In the genomic region with DNA sequence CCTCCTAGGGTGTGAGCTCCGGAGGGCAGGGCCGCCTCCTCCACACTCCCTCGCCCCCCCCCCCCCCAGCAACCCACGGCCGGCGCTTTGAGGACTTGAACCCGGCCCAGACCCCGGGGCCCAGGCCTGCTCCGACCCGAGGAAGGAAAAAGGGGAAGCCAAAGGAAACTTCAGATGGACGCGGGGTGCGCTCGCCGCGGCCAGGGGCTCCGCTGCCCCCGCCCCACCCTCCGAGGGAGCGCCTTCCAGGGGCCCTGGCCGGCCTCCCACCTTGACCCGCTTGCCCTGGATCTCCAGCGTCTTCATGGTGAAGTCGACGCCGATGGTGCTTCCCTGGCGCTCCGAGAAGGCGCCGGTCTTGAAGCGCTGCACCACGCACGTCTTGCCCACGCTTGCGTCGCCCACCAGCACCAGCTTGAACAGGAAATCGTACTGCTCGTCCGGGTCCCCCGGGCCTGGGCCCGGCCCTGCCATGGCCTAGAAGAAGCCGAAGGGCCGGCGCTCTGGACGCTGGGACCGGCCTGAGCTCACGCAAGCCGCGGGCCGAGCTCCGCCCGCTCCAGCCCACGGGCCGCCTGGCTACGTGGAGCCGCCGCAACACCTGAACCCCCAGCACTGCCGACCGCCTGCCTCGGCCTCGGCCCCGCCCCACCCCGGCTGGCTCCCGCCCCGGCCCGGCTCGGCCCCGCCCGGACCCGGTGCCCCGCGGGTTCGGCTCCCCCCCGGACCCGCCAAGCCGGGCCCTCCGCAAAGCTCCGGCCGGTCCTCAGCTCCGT, we compare ENCODE assay signal across 8 cellular contexts. TPM values are rescaled to one million over a fixed set of nuclear protein-coding genes. Genes with fewer than 3 reads are reported as not detected.
DNase-seq lines count a peak whose midpoint lies in the region; ATAC-seq and TF ChIP-seq lines count a peak whose summit lies in the region.

No MANE protein-coding gene starts in this region.

- TF ChIP-seq POLR2A in ovary (IDR thresholded peaks at IDR 0.05) = no peak

- TF ChIP-seq CTCF in fibroblast of the aortic adventitia (IDR thresholded peaks at IDR 0.05; ENCODE audit: insufficient read depth, low read length) = no peak
- no peak for TF ChIP-seq CTCF in ovary (IDR thresholded peaks at IDR 0.05)

- H3K4me3 ChIP-seq in fibroblast of the aortic adventitia (ENCODE audit: low read depth, low read length) (peak overlapping the region; percentile 88), ovary (peak overlapping the region; percentile 83)

- H3K9me3 Mint-ChIP-seq in activated T-cell treated with anti-CD3 and anti-CD28 coated beads, Interleukin-2, amount 50 U/mL, for 4 hours = no peaks in the 10 kb centered on the region

- H3K4me3 Mint-ChIP-seq in activated T-cell treated with anti-CD3 and anti-CD28 coated beads, Interleukin-2, amount 50 U/mL, for 4 hours = peak overlapping the region; percentile 90

- H3K9me3 ChIP-seq in ovary = no peaks in the 10 kb centered on the region

- 0 to 1% (median 1%) methylated on average over 48 to 80 of the region's 80 CpGs for WGBS in ovary, 3 donors

- peak; percentile 39 to 40 for ATAC-seq in activated T-cell treated with anti-CD3 and anti-CD28 coated beads, Interleukin-2, amount 50 U/mL, for 4 hours

- H3K4me1 Mint-ChIP-seq in activated T-cell treated with anti-CD3 and anti-CD28 coated beads, Interleukin-2, amount 50 U/mL, for 4 hours (ENCODE audit: low read depth) = peaks cover 52% of the 10 kb centered on the region

- H3K36me3 Mint-ChIP-seq in activated T-cell treated with anti-CD3 and anti-CD28 coated beads, Interleukin-2, amount 50 U/mL, for 4 hours (ENCODE audit: insufficient read depth) = peaks cover 8% of the 10 kb centered on the region

- peaks cover 11% of the 10 kb centered on the region for H3K4me1 ChIP-seq in ovary (ENCODE audit: insufficient read depth)

- H3K27ac ChIP-seq in ovary = peak overlapping the region; percentile 90 to 95

- TF ChIP-seq EP300 in Ishikawa (IDR thresholded peaks at IDR 0.05; ENCODE audit: borderline replicate concordance) (no peak), ovary (IDR thresholded peaks at IDR 0.05) (no peak)

- H3K27me3 ChIP-seq in ovary = no peaks in the 10 kb centered on the region

- H3K36me3 ChIP-seq in ovary = no peaks in the 10 kb centered on the region

- TF ChIP-seq RAD21 in Ishikawa (IDR thresholded peaks at IDR 0.05; ENCODE audit: low read depth) = no peak

- DNase-seq in SIG-M5 treated with dmso at 0.1 percent for 504 hours (lab: John Stamatoyannopoulos, UW; ENCODE audit: unreplicated experiment) (peak; percentile 33), SIG-M5 (lab: John Stamatoyannopoulos, UW) (no peak), fibroblast of the aortic adventitia (ENCODE audit: low read depth) (peak; percentile 25), ovary (peak in 2 of 5 donors; percentile 66 to 71), NCI-H2107 (lab: John Stamatoyannopoulos, UW) (no peak), NCI-H774 (lab: John Stamatoyannopoulos, UW) (no peak)
- peak; percentile 48 for DNase-seq in activated T-cell treated with anti-CD3 and anti-CD28 coated beads, Interleukin-2, amount 50 U/mL, for 4 hours

- intact Hi-C loops in ovary (cut with DNase I) = loop anchor here in 1 of 4 donors (2.0 kb wide), 1 partner anchor 62 kb away; a partner anchor contains a TSS

- H3K27me3 Mint-ChIP-seq in activated T-cell treated with anti-CD3 and anti-CD28 coated beads, Interleukin-2, amount 50 U/mL, for 4 hours (ENCODE audit: low read depth) = no peaks in the 10 kb centered on the region

TF ChIP-seq in Ishikawa, 13 proteins besides CTCF, POLR2A, EP300 and RAD21:
- peak; percentile 33; the same call in 1 of the 2 replicates for TF ChIP-seq TAF1 (IDR thresholded peaks at IDR 0.05; ENCODE audit: low read depth)
- TF ChIP-seq NFIC (IDR thresholded peaks at IDR 0.05) = no peak
- TF ChIP-seq, protein P1, sequence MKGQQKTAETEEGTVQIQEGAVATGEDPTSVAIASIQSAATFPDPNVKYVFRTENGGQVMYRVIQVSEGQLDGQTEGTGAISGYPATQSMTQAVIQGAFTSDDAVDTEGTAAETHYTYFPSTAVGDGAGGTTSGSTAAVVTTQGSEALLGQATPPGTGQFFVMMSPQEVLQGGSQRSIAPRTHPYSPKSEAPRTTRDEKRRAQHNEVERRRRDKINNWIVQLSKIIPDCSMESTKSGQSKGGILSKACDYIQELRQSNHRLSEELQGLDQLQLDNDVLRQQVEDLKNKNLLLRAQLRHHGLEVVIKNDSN (IDR thresholded peaks at IDR 0.05) = no peak
- TF ChIP-seq ZBTB7A (IDR thresholded peaks at IDR 0.05; ENCODE audit: low read depth) = no peak; the same call in none of the 2 replicates
- TF ChIP-seq TCF12 (IDR thresholded peaks at IDR 0.05; ENCODE audit: low read depth) = no peak

RNA-seq across cellular contexts. Expression of a gene that starts 0.4 kb away (rescaled TPM):
- 10 to 100 TPM; 24.4 to 30.6 (median 25.0) TPM for total RNA-seq in activated T-cell treated with anti-CD3 and anti-CD28 coated beads, Interleukin-2, amount 50 U/mL, for 4 hours
- 2.5 and 5.1 TPM in 2 replicates for total RNA-seq in fibroblast of the aortic adventitia (ENCODE audit: low replicate concordance)
- total RNA-seq in ovary = 10 to 100 TPM; 10.9 to 37.7 (median 24.8) TPM
- polyA plus RNA-seq in ovary = 10 to 100 TPM in 1 of 2 donors, under 1 TPM in 1; 0.88 to 22.3 TPM

RNA-seq across cellular contexts. Expression of a gene that starts 39.7 kb away (rescaled TPM):
- 100 to 1,000 TPM in 1 of 3 donors, 10 to 100 TPM in 2; 93.1 to 101 (median 93.9) TPM for total RNA-seq in activated T-cell treated with anti-CD3 and anti-CD28 coated beads, Interleukin-2, amount 50 U/mL, for 4 hours
- total RNA-seq in fibroblast of the aortic adventitia (ENCODE audit: low replicate concordance) = 20.6 and 51.0 TPM in 2 replicates
- 10 to 100 TPM; 13.1 to 36.6 (median 28.5) TPM for total RNA-seq in ovary
- polyA plus RNA-seq in ovary = 10 to 100 TPM; 31.7 to 45.3 TPM

Comparison
In these comparisons a context has a peak if more than half of its experiments do, and no peak if none do; other contexts are left out.
1. DNase-seq: peak in SIG-M5 treated with dmso at 0.1 percent for 504 hours (single experiment), activated T-cell treated with anti-CD3 and anti-CD28 coated beads, Interleukin-2, amount 50 U/mL, for 4 hours (single experiment) and fibroblast of the aortic adventitia (single experiment); none in SIG-M5 (single experiment), NCI-H2107 (single experiment) and NCI-H774 (single experiment).